ENCODE assay signal across 12 cellular contexts in genomic region chr2:240962371-240963064, GRCh38. TPM values are rescaled to one million over a fixed set of nuclear protein-coding genes. Genes with fewer than 3 reads are reported as not detected.
DNase-seq lines count a peak whose midpoint lies in the region; ATAC-seq and TF ChIP-seq lines count a peak whose summit lies in the region.
"Had no signal": no experiment of that assay in that cellular context is flagged by ENCODE, and none has a peak within 500 bp of the region (broad histone marks: within the 10 kb centered on the region; RNA-seq: fewer than 3 reads in every experiment).

No MANE protein-coding gene starts in this region.

- peak; percentile 5 for DNase-seq in activated CD4-positive, alpha-beta T cell treated with anti-CD3 and anti-CD28 coated beads for 36 hours
- no peak for DNase-seq in activated CD4-positive, alpha-beta T cell treated with anti-CD3 and anti-CD28 coated beads for 4 hours
- DNase-seq in ecto neural progenitor cell (ENCODE audit: low spot score) (peak; percentile 56), medulla oblongata (ENCODE audit: extremely low spot score) (peak; percentile 7), type B pancreatic cell (ENCODE audit: extremely low spot score, unreplicated experiment) (peak; percentile 78), cortex of kidney (lab: John Stamatoyannopoulos, UW) (no peak), GM03348 (ENCODE audit: low spot score) (no peak), activated T-cell treated with anti-CD3 and anti-CD28 coated beads for 4 hours (no peak)
- DNase-seq: ACHN, foreskin keratinocyte had no signal

- POLR2A ChIA-PET in activated CD4-positive, alpha-beta T cell treated with anti-CD3 and anti-CD28 coated beads for 36 hours (lab: Charles Lee): no interaction called here

- no peaks in the 10 kb centered on the region for H3K27me3 Mint-ChIP-seq in activated CD4-positive, alpha-beta T cell treated with anti-CD3 and anti-CD28 coated beads for 36 hours
- H3K27me3 Mint-ChIP-seq in type B pancreatic cell: no peaks in the 10 kb centered on the region

- no peak overlapping the region for H3K4me3 Mint-ChIP-seq in activated CD4-positive, alpha-beta T cell treated with anti-CD3 and anti-CD28 coated beads for 36 hours
- peak overlapping the region; percentile 55 for H3K4me3 Mint-ChIP-seq in type B pancreatic cell

- H3K4me1 Mint-ChIP-seq in activated CD4-positive, alpha-beta T cell treated with anti-CD3 and anti-CD28 coated beads for 36 hours: no peaks in the 10 kb centered on the region
- H3K4me1 Mint-ChIP-seq in type B pancreatic cell (ENCODE audit: unreplicated experiment): no peaks in the 10 kb centered on the region

- intact Hi-C loops in activated CD4-positive, alpha-beta T cell treated with anti-CD3 and anti-CD28 coated beads for 36 hours (cut with DNase I, micrococcal nuclease): no loop called here

- no peak overlapping the region for H3K27ac Mint-ChIP-seq in activated CD4-positive, alpha-beta T cell treated with anti-CD3 and anti-CD28 coated beads for 36 hours
- H3K27ac Mint-ChIP-seq in type B pancreatic cell: no peak overlapping the region

- no peak for TF ChIP-seq CTCF in type B pancreatic cell (conservative IDR thresholded peaks at IDR 0.05)

- CTCF ChIA-PET in activated CD4-positive, alpha-beta T cell treated with anti-CD3 and anti-CD28 coated beads for 36 hours (lab: Charles Lee): no interaction called here

- H3K9me3 Mint-ChIP-seq in activated CD4-positive, alpha-beta T cell treated with anti-CD3 and anti-CD28 coated beads for 36 hours (ENCODE audit: low read depth): no peaks in the 10 kb centered on the region
- no peaks in the 10 kb centered on the region for H3K9me3 Mint-ChIP-seq in type B pancreatic cell

- no peaks in the 10 kb centered on the region for H3K36me3 Mint-ChIP-seq in activated CD4-positive, alpha-beta T cell treated with anti-CD3 and anti-CD28 coated beads for 36 hours (ENCODE audit: low read depth)
- H3K36me3 Mint-ChIP-seq in type B pancreatic cell: no peaks in the 10 kb centered on the region

- ATAC-seq in activated CD4-positive, alpha-beta T cell treated with anti-CD3 and anti-CD28 coated beads for 36 hours: no peak
- ATAC-seq: foreskin keratinocyte had no signal

RNA-seq across cellular contexts. Expression of gene SNED1, which starts 35.9 kb away (rescaled TPM):
- under 1 TPM; 0.69 to 0.78 TPM for total RNA-seq in activated CD4-positive, alpha-beta T cell treated with anti-CD3 and anti-CD28 coated beads for 36 hours
- total RNA-seq in type B pancreatic cell (ENCODE audit: low replicate concordance): 9.7 and 140 TPM in 2 replicates
- total RNA-seq: foreskin keratinocyte had no signal

RNA-seq across cellular contexts. Expression of gene CROCC2, which starts 56.4 kb away (rescaled TPM):
- not detected for total RNA-seq in activated CD4-positive, alpha-beta T cell treated with anti-CD3 and anti-CD28 coated beads for 36 hours
- total RNA-seq in type B pancreatic cell (ENCODE audit: low replicate concordance): 0.68 and 0.98 TPM in 2 replicates
- total RNA-seq: foreskin keratinocyte, SK-MEL-5, temporal lobe had no signal

Comparison
In these comparisons a context has a peak if more than half of its experiments do, and no peak if none do; other contexts are left out.
1. DNase-seq: peak in activated CD4-positive, alpha-beta T cell treated with anti-CD3 and anti-CD28 coated beads for 36 hours (single experiment), ecto neural progenitor cell (single experiment), medulla oblongata (single experiment) and type B pancreatic cell (single experiment); none in activated CD4-positive, alpha-beta T cell treated with anti-CD3 and anti-CD28 coated beads for 4 hours (0 of 2), cortex of kidney (single experiment), GM03348 (single experiment) and activated T-cell treated with anti-CD3 and anti-CD28 coated beads for 4 hours (single experiment).